Comparison of ENCODE assay signal across 6 cellular contexts in genomic region chr17:4704574-4704907, GRCh38. TPM values are rescaled to one million over a fixed set of nuclear protein-coding genes. Genes with fewer than 3 reads are reported as not detected.
DNase-seq lines count a peak whose midpoint lies in the region; ATAC-seq and TF ChIP-seq lines count a peak whose summit lies in the region.
"Not testable (repeated sequence)": the region's sequence is repeated elsewhere in the genome, so short reads cannot be mapped to it uniquely, and the experiment has no call there.

No MANE protein-coding gene starts in this region.

- WGBS in SK-N-SH (ENCODE audit: low lambda C conversion rate): 57% methylated on average over 14 of the region's 14 CpGs
- 38 to 44% methylated on average over 14 of the region's 14 CpGs for WGBS in body of pancreas, 2 donors
- 53 to 59% methylated on average over 14 of the region's 14 CpGs for WGBS in thyroid gland, 2 donors

- H3K9me3 Mint-ChIP-seq in nephron progenitor cell: not testable (repeated sequence)

- not testable (repeated sequence) for H3F3A ChIP-seq in SK-N-SH (replicated peaks; ENCODE audit: insufficient read depth)

- peak overlapping the region; percentile 86 for H2AFZ ChIP-seq in SK-N-SH (ENCODE audit: low read depth)

- TF ChIP-seq POLR2A in body of pancreas (IDR thresholded peaks at IDR 0.05); thyroid gland (IDR thresholded peaks at IDR 0.05): not testable (repeated sequence)

- H3K27me3 Mint-ChIP-seq in nephron progenitor cell (ENCODE audit: low read depth, poor library complexity): not testable (repeated sequence)

- not testable (repeated sequence) for H3K9me2 ChIP-seq in SK-N-SH

- not testable (repeated sequence) for H3K27me3 ChIP-seq in SK-N-SH (ENCODE audit: insufficient read depth); body of pancreas; thyroid gland

- peaks cover 47% of the 10 kb centered on the region for H3K79me2 ChIP-seq in SK-N-SH (ENCODE audit: insufficient read depth)

- peak overlapping the region; percentile 99 for H3K4me2 ChIP-seq in SK-N-SH

- not testable (repeated sequence) for H3K36me3 Mint-ChIP-seq in nephron progenitor cell (ENCODE audit: low read depth)

- H3K27ac ChIP-seq in SK-N-SH (ENCODE audit: low read depth in 2 of 2, low read length in 1 of 2): peak overlapping the region in 1 of 2 experiments; percentile 42; a peak in 2 of 4 replicates
- H3K27ac ChIP-seq in body of pancreas: peak overlapping the region in 3 of 4 donors; percentile 72 to 81 (median 80)
- peak overlapping the region in 2 of 3 donors; percentile 81 for H3K27ac ChIP-seq in thyroid gland

- not testable (repeated sequence) for TF ChIP-seq EP300 in SK-N-SH (IDR thresholded peaks at IDR 0.05; ENCODE audit: borderline replicate concordance in 1 of 2, low read depth in 1 of 2, low read length in 1 of 2)

- POLR2A ChIA-PET in SK-N-SH (lab: Yijun Ruan, JAX): interaction anchor here (0.5 to 1.8 kb wide), 3 partner anchors 86 to 561 kb away, joined by 3 to 5 read pairs (median 3); partner anchors contain the start of gene INCA1

- CTCF ChIA-PET in SK-N-SH (lab: Yijun Ruan, JAX): interaction anchor here (0.6 to 1.0 kb wide), 2 partner anchors 134 to 138 kb away, joined by 3 read pairs; no protein-coding TSS in a partner anchor

- H3K9me3 ChIP-seq in SK-N-SH, body of pancreas, thyroid gland: not testable (repeated sequence)

- intact Hi-C loops in body of pancreas (cut with DNase I): loop anchor here (10.0 kb wide), 1 partner anchor 190 kb away; the partner anchor contains the start of gene C17orf107
- intact Hi-C loops in left cardiac atrium (cut with DNase I); thyroid gland (cut with DNase I): not testable (repeated sequence)

- H3K4me3 ChIP-seq in GM12864 (ENCODE audit: low read depth, low read length) (peak overlapping the region; percentile 99), SK-N-SH (ENCODE audit: low read depth in 2 of 2, low read length in 1 of 2) (peak overlapping the region; percentile 87 to 100), body of pancreas (peak overlapping the region in 1 of 2 donors; percentile 91), thyroid gland (replicated peaks in 1 of 3) (peak overlapping the region in 1 of 3 donors; percentile 95)

- peak overlapping the region; percentile 96; the same call in 1 of the 2 replicates for H3K9ac ChIP-seq in SK-N-SH

- DNase-seq in GM12864 (ENCODE audit: low read depth); SK-N-SH; body of pancreas; nephron progenitor cell; thyroid gland: not testable (repeated sequence)
- peak; percentile 5 for DNase-seq in left cardiac atrium

- H3K36me3 ChIP-seq in SK-N-SH (replicated peaks in 1 of 2; ENCODE audit: control insufficient read depth in 1 of 2, insufficient read depth in 2 of 2, low read length in 1 of 2); body of pancreas (replicated peaks in 1 of 2; ENCODE audit: insufficient read depth in 1 of 2, low read depth in 2 of 2); thyroid gland: not testable (repeated sequence)

- TF ChIP-seq RAD21 in SK-N-SH (IDR thresholded peaks at IDR 0.05; ENCODE audit: low read length): not testable (repeated sequence)

- H3K4me1 Mint-ChIP-seq in nephron progenitor cell: peaks cover 57% of the 10 kb centered on the region

- TF ChIP-seq CTCF in GM12864 (IDR thresholded peaks at IDR 0.05; ENCODE audit: low read depth, low read length, missing control alignments); SK-N-SH (IDR thresholded peaks at IDR 0.05); body of pancreas (IDR thresholded peaks at IDR 0.05); nephron progenitor cell (IDR thresholded peaks at IDR 0.05); thyroid gland (IDR thresholded peaks at IDR 0.05): not testable (repeated sequence)

- H3K27ac Mint-ChIP-seq in nephron progenitor cell: peak overlapping the region; percentile 69

- not testable (repeated sequence) for H4K20me1 ChIP-seq in SK-N-SH (ENCODE audit: insufficient read depth)

- peaks cover 0 to 18% of the 10 kb centered on the region in 2 experiments; a peak in 2 of 4 replicates for H3K4me1 ChIP-seq in SK-N-SH (ENCODE audit: control insufficient read depth in 1 of 2, insufficient read depth in 2 of 2, low read depth in 1 of 2, low read length in 1 of 2)
- peaks cover 20% of the 10 kb centered on the region for H3K4me1 ChIP-seq in body of pancreas
- peaks cover 8 to 10% of the 10 kb centered on the region in 2 donors for H3K4me1 ChIP-seq in thyroid gland

- peak overlapping the region; percentile 95 for H3K4me3 Mint-ChIP-seq in nephron progenitor cell

- not testable (repeated sequence) for ATAC-seq in body of pancreas, left cardiac atrium

RNA-seq across cellular contexts. Expression of gene PELP1, which starts 0.6 kb away (rescaled TPM):
- polyA plus RNA-seq in SK-N-SH (2012; rRNA removed): 12.2 and 21.8 TPM in 2 replicates
- polyA plus RNA-seq in SK-N-SH (2012; cell fraction: cytosol; rRNA removed): 6.9 and 10.2 TPM in 2 replicates
- polyA plus RNA-seq in SK-N-SH (2012; cell fraction: nucleus; rRNA removed): 63.1 and 71.2 TPM in 2 replicates
- total RNA-seq in body of pancreas: 10 to 100 TPM; 18.9 to 39.9 TPM
- total RNA-seq in left cardiac atrium: 10 to 100 TPM; 36.4 to 38.7 TPM
- total RNA-seq in thyroid gland: 10 to 100 TPM; 13.2 to 33.9 (median 28.1) TPM

RNA-seq across cellular contexts. Expression of gene ARRB2, which starts 5.9 kb away (rescaled TPM):
- 17.3 and 24.6 TPM in 2 replicates for polyA plus RNA-seq in SK-N-SH (2012; rRNA removed)
- polyA plus RNA-seq in SK-N-SH (2012; cell fraction: cytosol; rRNA removed): 13.2 and 16.2 TPM in 2 replicates
- polyA plus RNA-seq in SK-N-SH (2012; cell fraction: nucleus; rRNA removed): 30.4 and 40.1 TPM in 2 replicates
- total RNA-seq in body of pancreas: 10 to 100 TPM; 12.5 to 13.2 TPM
- total RNA-seq in left cardiac atrium: 10 to 100 TPM; 30.7 to 43.5 TPM
- total RNA-seq in thyroid gland: 10 to 100 TPM in 3 of 4 donors, 1 to 10 TPM in 1; 8.4 to 20.6 (median 14.4) TPM

RNA-seq across cellular contexts. Expression of gene MED11, which starts 26.7 kb away (rescaled TPM):
- polyA plus RNA-seq in SK-N-SH (2012; rRNA removed): 51.0 and 54.4 TPM in 2 replicates
- polyA plus RNA-seq in SK-N-SH (2012; cell fraction: cytosol; rRNA removed): 37.1 and 45.1 TPM in 2 replicates
- 42.9 and 56.8 TPM in 2 replicates for polyA plus RNA-seq in SK-N-SH (2012; cell fraction: nucleus; rRNA removed)
- total RNA-seq in body of pancreas (10 to 100 TPM; 20.8 to 23.3 TPM), left cardiac atrium (10 to 100 TPM; 16.9 to 17.6 TPM), thyroid gland (10 to 100 TPM; 37.3 to 54.7 (median 41.3) TPM)

RNA-seq across cellular contexts. Expression of gene ZMYND15, which starts 35.1 kb away (rescaled TPM):
- 0.06 and 0.08 TPM in 2 replicates for polyA plus RNA-seq in SK-N-SH (2012; rRNA removed)
- polyA plus RNA-seq in SK-N-SH (2012; cell fraction: cytosol; rRNA removed): 0.03 TPM in 2 replicates
- 0.22 and 0.39 TPM in 2 replicates for polyA plus RNA-seq in SK-N-SH (2012; cell fraction: nucleus; rRNA removed)
- total RNA-seq in body of pancreas: 1 to 10 TPM in 1 of 2 donors, under 1 TPM in 1; 0.52 to 2.3 TPM
- under 1 TPM; 0.21 to 0.39 TPM for total RNA-seq in left cardiac atrium
- total RNA-seq in thyroid gland: under 1 TPM; 0.29 to 0.44 (median 0.37) TPM

RNA-seq across cellular contexts. Expression of gene CXCL16, which starts 35.2 kb away (rescaled TPM):
- polyA plus RNA-seq in SK-N-SH (2012; rRNA removed): 3.4 and 4.3 TPM in 2 replicates
- polyA plus RNA-seq in SK-N-SH (2012; cell fraction: cytosol; rRNA removed): 3.6 and 4.6 TPM in 2 replicates
- 1.5 and 1.7 TPM in 2 replicates for polyA plus RNA-seq in SK-N-SH (2012; cell fraction: nucleus; rRNA removed)
- total RNA-seq in body of pancreas: 10 to 100 TPM in 1 of 2 donors, 1 to 10 TPM in 1; 3.6 to 27.5 TPM
- 1 to 10 TPM; 6.5 to 8.2 TPM for total RNA-seq in left cardiac atrium
- 10 to 100 TPM in 3 of 4 donors, 1 to 10 TPM in 1; 6.6 to 13.7 (median 12.8) TPM for total RNA-seq in thyroid gland
